8 cellular contexts compared by ENCODE assay signal in genomic region chr14:73465833-73466532, GRCh38. TPM values are rescaled to one million over a fixed set of nuclear protein-coding genes. Genes with fewer than 3 reads are reported as not detected.
DNase-seq lines count a peak whose midpoint lies in the region; ATAC-seq and TF ChIP-seq lines count a peak whose summit lies in the region.

No MANE protein-coding gene starts in this region.

- intact Hi-C loops in breast epithelium (cut with DNase I; ENCODE audit: low total_unique reads) (no loop called here), MCF 10A (cut with micrococcal nuclease) (no loop called here), right lobe of liver (cut with DNase I) (no loop called here)
- intact Hi-C loops in activated T-helper 1 cell treated with anti-CD3 and anti-CD28 coated beads, Interleukin-12 subunit alpha, Interleukin-12 subunit beta, Interleukin-2, Interleukin-4 antibody, amounts not matched to agents 30 ng/mL and 10 ng/mL and 1 ng/mL, durations not matched to agents 14 hours and 24 hours and 36 hours (cut with micrococcal nuclease): loop anchor here (5.0 kb wide), 2 partner anchors 224 to 949 kb away; no protein-coding TSS in a partner anchor

- no peaks in the 10 kb centered on the region for H3K9me3 Mint-ChIP-seq in MCF 10A (ENCODE audit: unreplicated experiment)
- H3K9me3 Mint-ChIP-seq in activated T-helper 1 cell treated with anti-CD3 and anti-CD28 coated beads, Interleukin-12 subunit alpha, Interleukin-12 subunit beta, Interleukin-2, Interleukin-4 antibody, amounts not matched to agents 30 ng/mL and 10 ng/mL and 1 ng/mL, durations not matched to agents 14 hours and 24 hours and 36 hours: no peaks in the 10 kb centered on the region
- no peaks in the 10 kb centered on the region for H3K9me3 Mint-ChIP-seq in T-cell

- TF ChIP-seq POLR2A in breast epithelium (IDR thresholded peaks at IDR 0.05) (no peak), right lobe of liver (IDR thresholded peaks at IDR 0.05) (no peak)

- H3K9me3 ChIP-seq in breast epithelium (no peaks in the 10 kb centered on the region), right lobe of liver (no peaks in the 10 kb centered on the region), thoracic aorta (no peaks in the 10 kb centered on the region)

- CTCF ChIA-PET in MCF 10A (lab: Yijun Ruan, JAX) (interaction anchor here (0.8 to 1.3 kb wide), 2 partner anchors 171 to 293 kb away, joined by 3 read pairs; no protein-coding TSS in a partner anchor), T-cell (lab: Charles Lee) (interaction anchor here in 1 of 2 donors (0.7 kb wide), 1 partner anchor 17 kb away, joined by 3 read pairs; no protein-coding TSS in a partner anchor)

- 47% methylated on average over 4 of the region's 5 CpGs for WGBS in right lobe of liver (ENCODE audit: insufficient coverage, low coverage, low lambda C conversion rate, missing lambda C conversion rate)

- no peaks in the 10 kb centered on the region for H3K27me3 Mint-ChIP-seq in MCF 10A (ENCODE audit: insufficient read depth, unreplicated experiment)
- H3K27me3 Mint-ChIP-seq in activated T-helper 1 cell treated with anti-CD3 and anti-CD28 coated beads, Interleukin-12 subunit alpha, Interleukin-12 subunit beta, Interleukin-2, Interleukin-4 antibody, amounts not matched to agents 30 ng/mL and 10 ng/mL and 1 ng/mL, durations not matched to agents 14 hours and 24 hours and 36 hours (ENCODE audit: insufficient read depth): no peaks in the 10 kb centered on the region
- no peaks in the 10 kb centered on the region for H3K27me3 Mint-ChIP-seq in T-cell

- H3K4me1 Mint-ChIP-seq in MCF 10A (ENCODE audit: insufficient read depth, unreplicated experiment): peaks cover 22% of the 10 kb centered on the region
- peaks cover 65% of the 10 kb centered on the region for H3K4me1 Mint-ChIP-seq in activated T-helper 1 cell treated with anti-CD3 and anti-CD28 coated beads, Interleukin-12 subunit alpha, Interleukin-12 subunit beta, Interleukin-2, Interleukin-4 antibody, amounts not matched to agents 30 ng/mL and 10 ng/mL and 1 ng/mL, durations not matched to agents 14 hours and 24 hours and 36 hours (ENCODE audit: low read depth)
- peaks cover 20 to 36% (median 28%) of the 10 kb centered on the region in 3 donors for H3K4me1 Mint-ChIP-seq in T-cell

- no peaks in the 10 kb centered on the region for H3K27me3 ChIP-seq in breast epithelium
- no peaks in the 10 kb centered on the region for H3K27me3 ChIP-seq in right lobe of liver
- no peaks in the 10 kb centered on the region for H3K27me3 ChIP-seq in thoracic aorta (replicated peaks; ENCODE audit: insufficient read depth)

- H3K4me3 Mint-ChIP-seq in MCF 10A (ENCODE audit: unreplicated experiment) (no peak overlapping the region), T-cell (no peak overlapping the region)
- no peak overlapping the region for H3K4me3 Mint-ChIP-seq in activated T-helper 1 cell treated with anti-CD3 and anti-CD28 coated beads, Interleukin-12 subunit alpha, Interleukin-12 subunit beta, Interleukin-2, Interleukin-4 antibody, amounts not matched to agents 30 ng/mL and 10 ng/mL and 1 ng/mL, durations not matched to agents 14 hours and 24 hours and 36 hours

- H3K27ac Mint-ChIP-seq in MCF 10A (ENCODE audit: low read depth, unreplicated experiment): no peak overlapping the region
- peak overlapping the region; percentile 19 for H3K27ac Mint-ChIP-seq in activated T-helper 1 cell treated with anti-CD3 and anti-CD28 coated beads, Interleukin-12 subunit alpha, Interleukin-12 subunit beta, Interleukin-2, Interleukin-4 antibody, amounts not matched to agents 30 ng/mL and 10 ng/mL and 1 ng/mL, durations not matched to agents 14 hours and 24 hours and 36 hours
- H3K27ac Mint-ChIP-seq in T-cell: peak overlapping the region in 1 of 2 donors; percentile 36

- POLR2A ChIA-PET in MCF 10A (lab: Yijun Ruan, JAX): no interaction called here
- POLR2A ChIA-PET in T-cell (lab: Charles Lee): interaction anchor here in 1 of 2 donors (0.6 kb wide), 1 partner anchor 61 kb away, joined by 14 read pairs; no protein-coding TSS in a partner anchor

- H3K27ac ChIP-seq in breast epithelium: peak overlapping the region; percentile 1 to 57
- H3K27ac ChIP-seq in right lobe of liver: peak overlapping the region; percentile 16 to 57 (median 55)
- H3K27ac ChIP-seq in thoracic aorta: peak overlapping the region in 1 of 2 donors; percentile 13

- H3K36me3 ChIP-seq in breast epithelium: no peaks in the 10 kb centered on the region
- no peaks in the 10 kb centered on the region for H3K36me3 ChIP-seq in right lobe of liver
- H3K36me3 ChIP-seq in thoracic aorta: no peaks in the 10 kb centered on the region

- H3K4me1 ChIP-seq in breast epithelium: peaks cover 3 to 7% of the 10 kb centered on the region in 2 donors
- H3K4me1 ChIP-seq in right lobe of liver: peaks cover 0 to 42% (median 9%) of the 10 kb centered on the region in 4 donors
- peaks cover 19 to 24% of the 10 kb centered on the region in 2 donors for H3K4me1 ChIP-seq in thoracic aorta (ENCODE audit: control insufficient read depth in 1 of 2, low read depth in 2 of 2)

- BruUV-seq in MCF 10A (replicated peaks; lab: Mats Ljungman, UMichigan): no TSS peak

- H3K36me3 Mint-ChIP-seq in MCF 10A (ENCODE audit: insufficient read depth, unreplicated experiment) (no peaks in the 10 kb centered on the region), T-cell (no peaks in the 10 kb centered on the region)
- peaks cover 1% of the 10 kb centered on the region for H3K36me3 Mint-ChIP-seq in activated T-helper 1 cell treated with anti-CD3 and anti-CD28 coated beads, Interleukin-12 subunit alpha, Interleukin-12 subunit beta, Interleukin-2, Interleukin-4 antibody, amounts not matched to agents 30 ng/mL and 10 ng/mL and 1 ng/mL, durations not matched to agents 14 hours and 24 hours and 36 hours (ENCODE audit: low read depth)

- DNase-seq in breast epithelium (ENCODE audit: low spot score in 2 of 2) (no peak), MCF 10A (ENCODE audit: unreplicated experiment) (no peak), right lobe of liver (no peak), thoracic aorta (ENCODE audit: low spot score) (no peak), T-cell (no peak), HK-2 (ENCODE audit: unreplicated experiment) (no peak)
- no peak for DNase-seq in activated T-helper 1 cell treated with anti-CD3 and anti-CD28 coated beads, Interleukin-12 subunit alpha, Interleukin-12 subunit beta, Interleukin-2, Interleukin-4 antibody, amounts not matched to agents 30 ng/mL and 10 ng/mL and 1 ng/mL, durations not matched to agents 14 hours and 24 hours and 36 hours (ENCODE audit: low spot score)

- H3K4me3 ChIP-seq in breast epithelium (no peak overlapping the region), right lobe of liver (peak overlapping the region in 1 of 3 donors; percentile 5), thoracic aorta (peak overlapping the region; percentile 38)

- ATAC-seq in right lobe of liver (peak in 1 of 4 donors; percentile 0), thoracic aorta (ENCODE audit: insufficient number of reproducible peaks, low FRiP score, low read depth) (no peak), T-cell (replicated peaks in 1 of 4) (no peak), GM18498 (IDR thresholded peaks at IDR 0.05; ENCODE audit: unreplicated experiment) (no peak)

- TF ChIP-seq CTCF in breast epithelium (IDR thresholded peaks at IDR 0.05) (no peak), MCF 10A (IDR thresholded peaks at IDR 0.05; ENCODE audit: unreplicated experiment) (no peak), right lobe of liver (IDR thresholded peaks at IDR 0.05) (no peak), thoracic aorta (IDR thresholded peaks at IDR 0.05) (no peak)

RNA-seq across cellular contexts. Expression of gene NUMB, which starts 7.6 kb away (rescaled TPM):
- 10 to 100 TPM; 49.6 to 84.0 (median 61.6) TPM for total RNA-seq in breast epithelium
- 81.5 and 88.5 TPM in 2 replicates for total RNA-seq in MCF 10A (2022)
- 49.6 and 53.4 TPM in 2 replicates for total RNA-seq in activated T-helper 1 cell treated with anti-CD3 and anti-CD28 coated beads, Interleukin-12 subunit alpha, Interleukin-12 subunit beta, Interleukin-2, Interleukin-4 antibody, amounts not matched to agents 30 ng/mL and 10 ng/mL and 1 ng/mL, durations not matched to agents 14 hours and 24 hours and 36 hours
- total RNA-seq in right lobe of liver: 10 to 100 TPM; 28.3 to 48.4 (median 43.7) TPM
- 10 to 100 TPM; 37.0 to 65.7 TPM for total RNA-seq in thoracic aorta
- total RNA-seq in T-cell: 10 to 100 TPM; 45.1 to 52.6 (median 49.1) TPM

RNA-seq across cellular contexts. Expression of gene RIOX1, which starts 24.8 kb away (rescaled TPM):
- total RNA-seq in breast epithelium (10 to 100 TPM; 10.9 to 20.5 (median 18.0) TPM), MCF 10A (2022) (12.3 and 12.4 TPM in 2 replicates), right lobe of liver (10 to 100 TPM in 2 of 6 experiments, 1 to 10 TPM in 4; 4.7 to 12.4 (median 5.7) TPM), thoracic aorta (10 to 100 TPM; 16.7 to 24.1 TPM), T-cell (10 to 100 TPM; 23.5 to 38.6 (median 35.2) TPM)
- total RNA-seq in activated T-helper 1 cell treated with anti-CD3 and anti-CD28 coated beads, Interleukin-12 subunit alpha, Interleukin-12 subunit beta, Interleukin-2, Interleukin-4 antibody, amounts not matched to agents 30 ng/mL and 10 ng/mL and 1 ng/mL, durations not matched to agents 14 hours and 24 hours and 36 hours: 26.7 and 26.9 TPM in 2 replicates
